Comparison of ENCODE assay signal across 16 cellular contexts in genomic region chr1:214934035-214934434, GRCh38.
"Had no signal": no experiment of that assay in that cellular context is flagged by ENCODE, and none has a peak within 500 bp of the region (broad histone marks: within the 10 kb centered on the region; RNA-seq: fewer than 3 reads in every experiment).

No MANE protein-coding gene starts in this region.

- H3K27ac ChIP-seq: esophagus muscularis mucosa, tibial nerve, VCaP had no signal

- H3K4me1 ChIP-seq: esophagus muscularis mucosa, tibial nerve had no signal

- H3K4me1 Mint-ChIP-seq: natural killer cell had no signal

- H3K4me3 Mint-ChIP-seq: activated naive CD4-positive, alpha-beta T cell treated with anti-CD3 and anti-CD28 coated beads for 36 hours; activated T-cell treated with anti-CD3 and anti-CD28 coated beads, Interleukin-2, amount 50 U/mL, for 4 hours; dendritic cell treated with granulocyte-macrophage colony-stimulating factor and Interleukin-4, amounts not matched to agents 40 ng/mL and 50 ng/mL, for 4 days; natural killer cell had no signal

- H3K4me3 ChIP-seq: esophagus muscularis mucosa, tibial nerve had no signal

- DNase-seq: activated CD4-positive, alpha-beta T cell treated with anti-CD3 and anti-CD28 coated beads, Interleukin-2, amount 50 U/mL, for 1 hour; activated CD4-positive, CD25-positive, alpha-beta regulatory T cell treated with anti-CD3 and anti-CD28 coated beads, Interleukin-2, amount 50 U/mL, for 72 hours; activated CD8-positive, alpha-beta memory T cell treated with anti-CD3 and anti-CD28 coated beads, Interleukin-2, amount 50 U/mL, for 4 hours; activated naive CD4-positive, alpha-beta T cell treated with anti-CD3 and anti-CD28 coated beads for 36 hours; activated T-cell treated with anti-CD3 and anti-CD28 coated beads, Interleukin-2, amount 50 U/mL, for 4 hours; effector CD8-positive, alpha-beta T cell; left cardiac atrium; mesendoderm; natural killer cell; stimulated activated naive CD8-positive, alpha-beta T cell treated with anti-CD3 and anti-CD28 coated beads, Interleukin-15, Interleukin-2, amounts not matched to agents 100 U/mL and 50 U/mL, for 24 hours; substantia nigra; T-helper 2 cell had no signal

- H3K9me3 ChIP-seq: esophagus muscularis mucosa, tibial nerve had no signal

- H3K27ac Mint-ChIP-seq: activated naive CD4-positive, alpha-beta T cell treated with anti-CD3 and anti-CD28 coated beads for 36 hours; dendritic cell treated with granulocyte-macrophage colony-stimulating factor and Interleukin-4, amounts not matched to agents 40 ng/mL and 50 ng/mL, for 4 days; natural killer cell had no signal

- H3K9me3 Mint-ChIP-seq: activated naive CD4-positive, alpha-beta T cell treated with anti-CD3 and anti-CD28 coated beads for 36 hours; activated T-cell treated with anti-CD3 and anti-CD28 coated beads, Interleukin-2, amount 50 U/mL, for 4 hours; dendritic cell treated with granulocyte-macrophage colony-stimulating factor and Interleukin-4, amounts not matched to agents 40 ng/mL and 50 ng/mL, for 4 days had no signal

- H3K36me3 ChIP-seq: esophagus muscularis mucosa, tibial nerve had no signal

- H3K27me3 ChIP-seq: esophagus muscularis mucosa, tibial nerve had no signal

- H3K27me3 Mint-ChIP-seq: dendritic cell treated with granulocyte-macrophage colony-stimulating factor and Interleukin-4, amounts not matched to agents 40 ng/mL and 50 ng/mL, for 4 days had no signal

- ATAC-seq: activated T-cell treated with anti-CD3 and anti-CD28 coated beads, Interleukin-2, amount 50 U/mL, for 4 hours; left cardiac atrium; natural killer cell; stimulated activated naive CD8-positive, alpha-beta T cell treated with anti-CD3 and anti-CD28 coated beads, Interleukin-15, Interleukin-2, amounts not matched to agents 100 U/mL and 50 U/mL, for 24 hours had no signal

- H3K36me3 Mint-ChIP-seq: natural killer cell had no signal
